Comparison of ENCODE assay signal across 8 cellular contexts in genomic region chr14:34059925-34060746, GRCh38.
DNase-seq lines count a peak whose midpoint lies in the region; ATAC-seq and TF ChIP-seq lines count a peak whose summit lies in the region.

No MANE protein-coding gene starts in this region.

- H3K4me1 ChIP-seq in HAP-1, result no peaks in the 10 kb centered on the region
- H3K4me1 ChIP-seq in right lobe of liver, result no peaks in the 10 kb centered on the region

- DNase-seq in GM13977 (ENCODE audit: low spot score) (peak; percentile 68), HAP-1 (ENCODE audit: low spot score in 2 of 2) (peak; percentile 11 to 43), NCI-H1092 treated with DMSO at 0.1 percent for 48 hours (lab: John Stamatoyannopoulos, UW) (peak; percentile 51), ecto neural progenitor cell (ENCODE audit: low spot score) (peak; percentile 83), right lobe of liver (peak; percentile 66 to 87 (median 68)), cerebellar cortex (ENCODE audit: low spot score) (no peak)
- peak; percentile 60 for DNase-seq in activated CD4-positive, alpha-beta T cell treated with anti-CD3 and anti-CD28 coated beads for 48 hours
- DNase-seq in stimulated activated CD4-positive, alpha-beta T cell treated with anti-CD3 and anti-CD28 coated beads, Interleukin-2, amount 100 ng/mL, for 48 hours, result peak; percentile 48 to 57

- TF ChIP-seq CTCF in GM13977 (IDR thresholded peaks at IDR 0.05; ENCODE audit: extremely low read depth, insufficient read depth, missing control alignments) (peak; percentile 5), right lobe of liver (IDR thresholded peaks at IDR 0.05) (peak in 1 of 4 donors; percentile 20)

- H3K4me3 ChIP-seq in HAP-1 (no peak overlapping the region), right lobe of liver (peak overlapping the region; percentile 41 to 60 (median 48))

- peak; percentile 90 to 92 (median 92) for ATAC-seq in right lobe of liver

- peak overlapping the region; percentile 53 to 91 (median 62) for H3K27ac ChIP-seq in right lobe of liver

- H3K27me3 ChIP-seq in HAP-1 (ENCODE audit: low read depth), result no peaks in the 10 kb centered on the region
- H3K27me3 ChIP-seq in right lobe of liver, result no peaks in the 10 kb centered on the region

- intact Hi-C loops in right lobe of liver (cut with DNase I), result no loop called here

- H3K36me3 ChIP-seq in HAP-1 (replicated peaks) (no peaks in the 10 kb centered on the region), right lobe of liver (no peaks in the 10 kb centered on the region)

- 0 out of 2 replicates have a peak, but pooled peaks cover 5% of the 10 kb centered on the region for H3K9me3 ChIP-seq in HAP-1
- H3K9me3 ChIP-seq in right lobe of liver, result no peaks in the 10 kb centered on the region

- peak; percentile 33 for TF ChIP-seq POLR2A in right lobe of liver (IDR thresholded peaks at IDR 0.05)

- WGBS in right lobe of liver (ENCODE audit: insufficient coverage, low coverage, low lambda C conversion rate, missing lambda C conversion rate), result 3% methylated on average over 12 of the region's 91 CpGs

- in situ Hi-C loops in GM13977 (cut with MboI; ENCODE audit: low pct_unique_long_range_greater_than_20kb, low sequenced_read_pairs, unreplicated experiment) (no loop called here), HAP-1 (cut with MboI; ENCODE audit: low sequenced_read_pairs) (no loop called here)
